11 cellular contexts compared by ENCODE assay signal in the genomic region with DNA sequence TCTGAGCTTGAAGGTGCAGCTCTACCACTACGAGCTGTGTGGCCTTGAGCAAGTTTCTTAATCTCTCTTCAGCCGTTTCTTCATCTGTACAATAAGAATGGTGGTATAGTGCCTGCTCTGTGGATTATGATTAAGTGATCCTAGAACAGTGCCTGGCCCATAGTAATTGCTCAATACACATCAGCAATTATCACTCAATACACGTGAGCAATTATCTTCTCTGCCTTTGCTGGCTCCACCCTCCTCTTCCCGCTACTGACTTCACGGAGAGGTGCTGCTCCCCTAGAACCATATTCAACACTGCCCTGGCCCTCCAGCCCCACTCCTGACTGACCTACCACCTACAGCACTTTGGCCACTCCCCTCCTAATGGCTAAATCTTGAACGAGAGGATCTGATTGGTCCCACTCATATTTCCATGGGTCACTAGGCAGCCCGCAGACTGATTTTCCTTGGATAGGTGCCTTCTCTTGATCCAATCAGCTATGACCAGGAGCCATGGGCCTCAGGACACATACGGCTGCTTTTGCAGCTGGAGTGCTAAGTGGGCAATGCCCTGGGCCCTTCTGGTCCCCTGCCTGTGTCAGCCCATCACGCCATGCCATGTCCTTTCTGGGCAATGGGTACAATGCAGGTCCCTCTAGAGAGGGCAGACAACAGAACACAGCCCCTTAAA.
DNase-seq lines count a peak whose midpoint lies in the region; ATAC-seq and TF ChIP-seq lines count a peak whose summit lies in the region.
"Had no signal": no experiment of that assay in that cellular context is flagged by ENCODE, and none has a peak within 500 bp of the region (broad histone marks: within the 10 kb centered on the region; RNA-seq: fewer than 3 reads in every experiment).

No MANE protein-coding gene starts in this region.

- TF ChIP-seq CTCF in left ventricle myocardium inferior (IDR thresholded peaks at IDR 0.05; ENCODE audit: borderline replicate concordance) = no peak
- TF ChIP-seq CTCF in nephron progenitor cell (IDR thresholded peaks at IDR 0.05) = no peak
- TF ChIP-seq CTCF in uterus (IDR thresholded peaks at IDR 0.05) = no peak

- peaks cover 91% of the 10 kb centered on the region for H3K4me1 Mint-ChIP-seq in dendritic cell treated with granulocyte-macrophage colony-stimulating factor and Interleukin-4, amounts not matched to agents 40 ng/mL and 50 ng/mL, for 4 days (ENCODE audit: low read depth)
- peaks cover 64% of the 10 kb centered on the region for H3K4me1 Mint-ChIP-seq in nephron progenitor cell

- H3K36me3 Mint-ChIP-seq in dendritic cell treated with granulocyte-macrophage colony-stimulating factor and Interleukin-4, amounts not matched to agents 40 ng/mL and 50 ng/mL, for 4 days (ENCODE audit: low read depth) = peaks cover 65% of the 10 kb centered on the region
- H3K36me3 Mint-ChIP-seq in nephron progenitor cell (ENCODE audit: low read depth) = no peaks in the 10 kb centered on the region
- H3K36me3 Mint-ChIP-seq: activated naive CD8-positive, alpha-beta T cell had no signal

- H3K9me3 Mint-ChIP-seq in dendritic cell treated with granulocyte-macrophage colony-stimulating factor and Interleukin-4, amounts not matched to agents 40 ng/mL and 50 ng/mL, for 4 days = no peaks in the 10 kb centered on the region
- H3K9me3 Mint-ChIP-seq in nephron progenitor cell = no peaks in the 10 kb centered on the region

- intact Hi-C loops in left ventricle myocardium inferior (cut with micrococcal nuclease) = no loop called here
- intact Hi-C loops in cardiac septum (cut with DNase I) = no loop called here
- intact Hi-C loops in dendritic cell treated with granulocyte-macrophage colony-stimulating factor and Interleukin-4, amounts not matched to agents 40 ng/mL and 50 ng/mL, for 4 days (cut with micrococcal nuclease) = no loop called here
- intact Hi-C loops in uterus (cut with DNase I; ENCODE audit: low total_unique reads) = no loop called here

- H3K27ac Mint-ChIP-seq in dendritic cell treated with granulocyte-macrophage colony-stimulating factor and Interleukin-4, amounts not matched to agents 40 ng/mL and 50 ng/mL, for 4 days = peak overlapping the region; percentile 98
- H3K27ac Mint-ChIP-seq in nephron progenitor cell = peak overlapping the region; percentile 26
- H3K27ac Mint-ChIP-seq: activated naive CD8-positive, alpha-beta T cell had no signal

- H3K27ac ChIP-seq in left ventricle myocardium inferior (replicated peaks) (peak overlapping the region; percentile 93), uterus (peak overlapping the region; percentile 75 to 80)

- H3K27me3 Mint-ChIP-seq in dendritic cell treated with granulocyte-macrophage colony-stimulating factor and Interleukin-4, amounts not matched to agents 40 ng/mL and 50 ng/mL, for 4 days = no peaks in the 10 kb centered on the region
- peaks cover 3% of the 10 kb centered on the region for H3K27me3 Mint-ChIP-seq in nephron progenitor cell (ENCODE audit: low read depth, poor library complexity)
- H3K27me3 Mint-ChIP-seq: activated naive CD8-positive, alpha-beta T cell had no signal

- H3K4me3 ChIP-seq in left ventricle myocardium inferior (no peak overlapping the region), uterus (no peak overlapping the region)
- H3K4me3 ChIP-seq: lung had no signal

- ATAC-seq in HG02678 (IDR thresholded peaks at IDR 0.05; ENCODE audit: unreplicated experiment) = no peak

- no peak overlapping the region for H3K4me3 Mint-ChIP-seq in dendritic cell treated with granulocyte-macrophage colony-stimulating factor and Interleukin-4, amounts not matched to agents 40 ng/mL and 50 ng/mL, for 4 days
- H3K4me3 Mint-ChIP-seq in nephron progenitor cell = no peak overlapping the region
- H3K4me3 Mint-ChIP-seq: activated naive CD8-positive, alpha-beta T cell had no signal

- no peaks in the 10 kb centered on the region for H3K9me3 ChIP-seq in left ventricle myocardium inferior (replicated peaks)
- H3K9me3 ChIP-seq in uterus = no peaks in the 10 kb centered on the region

- no peak for TF ChIP-seq POLR2A in uterus (IDR thresholded peaks at IDR 0.05)

- H3K27me3 ChIP-seq in left ventricle myocardium inferior (ENCODE audit: low read depth) = no peaks in the 10 kb centered on the region
- no peaks in the 10 kb centered on the region for H3K27me3 ChIP-seq in uterus

- no peaks in the 10 kb centered on the region for H3K36me3 ChIP-seq in left ventricle myocardium inferior
- no peaks in the 10 kb centered on the region for H3K36me3 ChIP-seq in uterus

- no peak for DNase-seq in left ventricle myocardium inferior
- DNase-seq in cardiac septum (ENCODE audit: low spot score) = no peak
- no peak for DNase-seq in nephron progenitor cell
- no peak for DNase-seq in uterus
- DNase-seq in NCI-H446 (lab: John Stamatoyannopoulos, UW) = no peak
- no peak for DNase-seq in NCI-H748 (lab: John Stamatoyannopoulos, UW; ENCODE audit: unreplicated experiment)
- DNase-seq: NCI-H1417 treated with DMSO at 0.1 percent for 48 hours had no signal

- H3K4me1 ChIP-seq in left ventricle myocardium inferior = peaks cover 79% of the 10 kb centered on the region
- peaks cover 15 to 25% of the 10 kb centered on the region in 2 donors for H3K4me1 ChIP-seq in uterus
